ENCODE assay signal across 7 cellular contexts in genomic region chr2:37343537-37344434, GRCh38. TPM values are rescaled to one million over a fixed set of nuclear protein-coding genes. Genes with fewer than 3 reads are reported as not detected.
DNase-seq lines count a peak whose midpoint lies in the region; ATAC-seq and TF ChIP-seq lines count a peak whose summit lies in the region.

No MANE protein-coding gene starts in this region.

- DNase-seq in ELF-1 (ENCODE audit: low read depth, low spot score) (peak; percentile 58), NCI-H2227 (lab: John Stamatoyannopoulos, UW; ENCODE audit: unreplicated experiment) (peak; percentile 47), chondrocyte (ENCODE audit: low spot score) (no peak), left lung (no peak), thoracic aorta (ENCODE audit: low spot score) (no peak), GM13977 (ENCODE audit: low spot score) (no peak), NCI-H187 (lab: John Stamatoyannopoulos, UW) (no peak)

- in situ Hi-C loops in GM13977 (cut with MboI; ENCODE audit: low pct_unique_long_range_greater_than_20kb, low sequenced_read_pairs, unreplicated experiment): no loop called here

- H3K27me3 Mint-ChIP-seq in chondrocyte (ENCODE audit: low read depth): no peaks in the 10 kb centered on the region

- H3K4me3 ChIP-seq in left lung (peak overlapping the region; percentile 54 to 59), thoracic aorta (peak overlapping the region; percentile 79)

- no peaks in the 10 kb centered on the region for H3K27me3 ChIP-seq in left lung
- no peaks in the 10 kb centered on the region for H3K27me3 ChIP-seq in thoracic aorta (replicated peaks; ENCODE audit: insufficient read depth)

- peaks cover 4% of the 10 kb centered on the region for H3K4me1 Mint-ChIP-seq in chondrocyte (ENCODE audit: low read depth)

- H3K36me3 ChIP-seq in left lung (no peaks in the 10 kb centered on the region), thoracic aorta (no peaks in the 10 kb centered on the region)

- TF ChIP-seq CTCF in chondrocyte (IDR thresholded peaks at IDR 0.05): peak; percentile 61
- TF ChIP-seq CTCF in left lung (IDR thresholded peaks at IDR 0.05): no peak
- no peak for TF ChIP-seq CTCF in thoracic aorta (IDR thresholded peaks at IDR 0.05)
- TF ChIP-seq CTCF in GM13977 (IDR thresholded peaks at IDR 0.05; ENCODE audit: extremely low read depth, insufficient read depth, missing control alignments): no peak

- intact Hi-C loops in left lung (cut with DNase I): no loop called here

- no peak overlapping the region for H3K4me3 Mint-ChIP-seq in chondrocyte (ENCODE audit: unreplicated experiment)

- H3K9me3 ChIP-seq in left lung: no peaks in the 10 kb centered on the region
- H3K9me3 ChIP-seq in thoracic aorta: no peaks in the 10 kb centered on the region

- no peak overlapping the region for H3K27ac Mint-ChIP-seq in chondrocyte (ENCODE audit: unreplicated experiment)

- H3K36me3 Mint-ChIP-seq in chondrocyte (ENCODE audit: low read depth): no peaks in the 10 kb centered on the region

- peaks cover 11 to 34% of the 10 kb centered on the region in 2 donors for H3K4me1 ChIP-seq in left lung
- H3K4me1 ChIP-seq in thoracic aorta (ENCODE audit: control insufficient read depth in 1 of 2, low read depth in 2 of 2): no peaks in the 10 kb centered on the region

- no peaks in the 10 kb centered on the region for H3K9me3 Mint-ChIP-seq in chondrocyte (ENCODE audit: low read depth)

- ATAC-seq in left lung (peak; percentile 36), thoracic aorta (ENCODE audit: insufficient number of reproducible peaks, low FRiP score, low read depth) (no peak)

- H3K27ac ChIP-seq in left lung (peak overlapping the region; percentile 52 to 71), thoracic aorta (no peak overlapping the region)

RNA-seq across cellular contexts. Expression of gene QPCT, which starts 0.6 kb away (rescaled TPM):
- total RNA-seq in chondrocyte (0.67 to 1.2 TPM in 2 of 3 replicates, not detected in the other), left lung (10 to 100 TPM; 11.5 to 16.6 TPM), thoracic aorta (1 to 10 TPM; 5.0 to 6.8 TPM)

RNA-seq across cellular contexts. Expression of gene PRKD3, which starts 19.2 kb away (rescaled TPM):
- total RNA-seq in chondrocyte: 40.2 to 45.4 TPM (median 43.8 TPM) in 3 replicates
- total RNA-seq in left lung: 10 to 100 TPM; 36.2 to 43.7 TPM
- total RNA-seq in thoracic aorta: 10 to 100 TPM; 46.8 to 78.4 TPM

Comparison
In these comparisons a context has a peak if more than half of its experiments do, and no peak if none do; other contexts are left out.
1. DNase-seq: peak in ELF-1 (single experiment) and NCI-H2227 (single experiment); none in chondrocyte (single experiment), left lung (0 of 2), thoracic aorta (single experiment), GM13977 (single experiment) and NCI-H187 (0 of 2).
2. H3K27ac ChIP-seq: peak in left lung (2 of 2); none in thoracic aorta (0 of 2).